6 cellular contexts compared by ENCODE assay signal in genomic region chr5:177403194-177403825, GRCh38. TPM values are rescaled to one million over a fixed set of nuclear protein-coding genes. Genes with fewer than 3 reads are reported as not detected.
DNase-seq lines count a peak whose midpoint lies in the region; ATAC-seq and TF ChIP-seq lines count a peak whose summit lies in the region.

No MANE protein-coding gene starts in this region.

- H3K27me3 ChIP-seq in Caco-2 (replicated peaks; ENCODE audit: control insufficient read depth, insufficient read depth, low read length) (no peaks in the 10 kb centered on the region), skeletal muscle tissue (ENCODE audit: control insufficient read depth in 3 of 3, insufficient read depth in 3 of 3, low read length in 3 of 3) (peaks cover 54 to 71% (median 66%) of the 10 kb centered on the region in 3 donors)

- H3K4me1 ChIP-seq in Caco-2 (peaks cover 6% of the 10 kb centered on the region), skeletal muscle tissue (ENCODE audit: control insufficient read depth in 3 of 3, insufficient read depth in 3 of 3, low read length in 3 of 3) (peaks cover 27 to 38% (median 31%) of the 10 kb centered on the region in 3 donors)

- peak overlapping the region; percentile 93 for H3K4me3 Mint-ChIP-seq in Caco-2 (ENCODE audit: unreplicated experiment)

- H3K36me3 ChIP-seq in Caco-2 (ENCODE audit: control insufficient read depth, insufficient read depth, low read length) (no peaks in the 10 kb centered on the region), skeletal muscle tissue (ENCODE audit: control insufficient read depth in 3 of 3, insufficient read depth in 3 of 3, low read length in 3 of 3) (no peaks in the 10 kb centered on the region)

- ATAC-seq in GM21723 (IDR thresholded peaks at IDR 0.05; ENCODE audit: unreplicated experiment): peak; percentile 21
- ATAC-seq in HG02571 (IDR thresholded peaks at IDR 0.05; ENCODE audit: unreplicated experiment): no peak

- H3K27me3 Mint-ChIP-seq in Caco-2 (ENCODE audit: insufficient read depth, unreplicated experiment): no peaks in the 10 kb centered on the region

- POLR2A ChIA-PET in Caco-2 (lab: Charles Lee): interaction anchor here (0.7 to 3.6 kb wide), 11 partner anchors 13 to 91 kb away, joined by 3 to 32 read pairs (median 4); partner anchors contain the start of genes GRK6 and LMAN2

- TF ChIP-seq CTCF in Caco-2 (IDR thresholded peaks at IDR 0.05; ENCODE audit: insufficient read depth in 1 of 2, low read depth in 1 of 2, low read length in 1 of 2, severe bottlenecking in 1 of 2, unreplicated experiment in 1 of 2): no peak

- peaks cover 6% of the 10 kb centered on the region for H3K4me1 Mint-ChIP-seq in Caco-2 (ENCODE audit: low read depth, unreplicated experiment)

- peaks cover 6% of the 10 kb centered on the region for H3K36me3 Mint-ChIP-seq in Caco-2 (ENCODE audit: insufficient read depth, unreplicated experiment)

- H3K9me3 ChIP-seq in Caco-2 (no peaks in the 10 kb centered on the region), skeletal muscle tissue (ENCODE audit: control insufficient read depth in 3 of 3, low read length in 3 of 3) (no peaks in the 10 kb centered on the region)

- H3K9ac ChIP-seq in skeletal muscle tissue (ENCODE audit: low read depth in 1 of 3, low read length in 3 of 3): peak overlapping the region in 2 of 3 donors; percentile 33 to 53

- CTCF ChIA-PET in Caco-2 (lab: Charles Lee): interaction anchor here (0.7 to 5.1 kb wide), 25 partner anchors 10 to 316 kb away, joined by 4 to 148 read pairs (median 8); partner anchors contain the start of genes FGFR4, GRK6, PDLIM7 and PRR7

- intact Hi-C loops in Caco-2 (cut with micrococcal nuclease; ENCODE audit: unreplicated experiment): loop anchor here (2.0 kb wide), 1 partner anchor 93 kb away; the partner anchor contains the start of gene PDLIM7

- DNase-seq in Caco-2: peak; percentile 56 to 60
- DNase-seq in RPMI8226: peak; percentile 76
- peak; percentile 45 for DNase-seq in effector CD4-positive, alpha-beta T cell

- H3K27ac ChIP-seq in skeletal muscle tissue (ENCODE audit: low read depth, low read length): no peak overlapping the region

- H3K4me3 ChIP-seq in Caco-2 (ENCODE audit: low read depth, low read length): peak overlapping the region; percentile 88
- peak overlapping the region in 2 of 3 donors; percentile 72 to 76 for H3K4me3 ChIP-seq in skeletal muscle tissue (ENCODE audit: low read length in 3 of 3)

- peak overlapping the region; percentile 50 for H3K27ac Mint-ChIP-seq in Caco-2 (ENCODE audit: unreplicated experiment)

- BruUV-seq in Caco-2 (replicated peaks; lab: Mats Ljungman, UMichigan): no TSS peak

- H3K9me3 Mint-ChIP-seq in Caco-2 (ENCODE audit: unreplicated experiment): no peaks in the 10 kb centered on the region

RNA-seq across cellular contexts. Expression of gene PFN3, which starts 2.8 kb away (rescaled TPM):
- not detected in 2 replicates for total RNA-seq in Caco-2 (2022)
- not detected for total RNA-seq in skeletal muscle tissue

RNA-seq across cellular contexts. Expression of gene F12, which starts 6.1 kb away (rescaled TPM):
- total RNA-seq in Caco-2 (2022) (13.3 and 14.0 TPM in 2 replicates), skeletal muscle tissue (not detected)

RNA-seq across cellular contexts. Expression of gene SLC34A1, which starts 19.1 kb away (rescaled TPM):
- not detected in 2 replicates for total RNA-seq in Caco-2 (2022)
- not detected for total RNA-seq in skeletal muscle tissue

RNA-seq across cellular contexts. Expression of gene GRK6, which starts 23.2 kb away (rescaled TPM):
- total RNA-seq in Caco-2 (2022) (64.4 and 71.9 TPM in 2 replicates), skeletal muscle tissue (12.5 TPM)

RNA-seq across cellular contexts. Expression of gene PRR7, which starts 43.3 kb away (rescaled TPM):
- total RNA-seq in Caco-2 (2022) (4.7 and 5.7 TPM in 2 replicates), skeletal muscle tissue (0.52 TPM)

Comparison
In these comparisons a context has a peak if more than half of its experiments do, and no peak if none do; other contexts are left out.
1. RNA of gene F12, which starts 6.1 kb away (total RNA-seq): 13.3 to 14.0 TPM in Caco-2; not detected in skeletal muscle tissue (single experiment); every median in the first group is over 10 times any median in the second.
2. Peak in every context shown above with its lines, with median percentiles within 50 percentile points of each other: DNase-seq.